8 cellular contexts compared by ENCODE assay signal in genomic region chr3:100261481-100261903, GRCh38. TPM values are rescaled to one million over a fixed set of nuclear protein-coding genes. Genes with fewer than 3 reads are reported as not detected.
DNase-seq lines count a peak whose midpoint lies in the region; ATAC-seq lines count a peak whose summit lies in the region.

No MANE protein-coding gene starts in this region.

- CTCF ChIA-PET in CD4-positive, alpha-beta memory T cell (lab: Charles Lee; ENCODE audit: partially characterized antibody): interaction anchor here (1.8 kb wide), 1 partner anchor 8 kb away, joined by 6 read pairs; no protein-coding TSS in a partner anchor

- POLR2A ChIA-PET in CD4-positive, alpha-beta memory T cell (lab: Charles Lee; ENCODE audit: partially characterized antibody): interaction anchor here (1.3 to 3.2 kb wide), 6 partner anchors 8 to 444 kb away, joined by 3 to 23 read pairs (median 9); partner anchors contain the start of genes CMSS1, LNP1, NIT2 and TOMM70

- H3K27me3 ChIP-seq in CD4-positive, alpha-beta memory T cell (ENCODE audit: insufficient read depth, low read length): no peaks in the 10 kb centered on the region
- no peaks in the 10 kb centered on the region for H3K27me3 ChIP-seq in neuron (ENCODE audit: insufficient read depth, low read length)

- intact Hi-C loops in CD4-positive, alpha-beta memory T cell (cut with micrococcal nuclease): loop anchor here (2.0 to 5.0 kb wide), 2 partner anchors 73 to 1739 kb away; partner anchors contain the start of genes CLDND1 and NIT2

- H3K4me3 ChIP-seq in CD4-positive, alpha-beta memory T cell (ENCODE audit: low read length in 2 of 2): peak overlapping the region; percentile 87 to 93
- H3K4me3 ChIP-seq in neuron (ENCODE audit: low read length): peak overlapping the region; percentile 89

- H3K4me1 ChIP-seq in CD4-positive, alpha-beta memory T cell (ENCODE audit: insufficient read depth, low read length): peaks cover 40% of the 10 kb centered on the region
- H3K4me1 ChIP-seq in neuron (ENCODE audit: insufficient read depth, low read length): peaks cover 16% of the 10 kb centered on the region

- H2AFZ ChIP-seq in neuron (ENCODE audit: low read depth, low read length): no peak overlapping the region

- H3K9me3 Mint-ChIP-seq in CD4-positive, alpha-beta memory T cell: no peaks in the 10 kb centered on the region
- H3K9me3 Mint-ChIP-seq in effector memory CD8-positive, alpha-beta T cell: peaks cover 0 to 2% of the 10 kb centered on the region in 2 donors

- peak overlapping the region; percentile 90 to 100 (median 99) for H3K27ac Mint-ChIP-seq in CD4-positive, alpha-beta memory T cell
- H3K27ac Mint-ChIP-seq in effector memory CD8-positive, alpha-beta T cell: peak overlapping the region; percentile 93 to 97

- no peaks in the 10 kb centered on the region for H3K9me3 ChIP-seq in CD4-positive, alpha-beta memory T cell (ENCODE audit: control insufficient read depth in 1 of 2, low read length in 2 of 2)
- no peaks in the 10 kb centered on the region for H3K9me3 ChIP-seq in neuron (ENCODE audit: low read length)

- no peak for ATAC-seq in effector memory CD8-positive, alpha-beta T cell (replicated peaks)

- H3K36me3 ChIP-seq in CD4-positive, alpha-beta memory T cell (ENCODE audit: insufficient read depth, low read length): no peaks in the 10 kb centered on the region
- no peaks in the 10 kb centered on the region for H3K36me3 ChIP-seq in neuron (ENCODE audit: insufficient read depth, low read length)

- peak overlapping the region; percentile 93 for H3K27ac ChIP-seq in CD4-positive, alpha-beta memory T cell (ENCODE audit: low read depth, low read length)

- peaks cover 41 to 63% (median 52%) of the 10 kb centered on the region in 4 donors for H3K4me1 Mint-ChIP-seq in CD4-positive, alpha-beta memory T cell
- peaks cover 34 to 52% of the 10 kb centered on the region in 2 donors for H3K4me1 Mint-ChIP-seq in effector memory CD8-positive, alpha-beta T cell (ENCODE audit: low read depth in 2 of 2)

- no peak for DNase-seq in CD4-positive, alpha-beta memory T cell
- peak; percentile 25 for DNase-seq in NAMALWA (ENCODE audit: low spot score)
- no peak for DNase-seq in effector memory CD8-positive, alpha-beta T cell
- no peak for DNase-seq in foreskin melanocyte
- DNase-seq in NCI-H1436 treated with DMSO at 0.1 percent for 48 hours (lab: John Stamatoyannopoulos, UW): no peak
- DNase-seq in D341Med (ENCODE audit: low spot score): no peak
- DNase-seq in SHP77 treated with DMSO at 0.1 percent for 48 hours (lab: John Stamatoyannopoulos, UW): no peak

- H3K4me3 Mint-ChIP-seq in CD4-positive, alpha-beta memory T cell: peak overlapping the region; percentile 92 to 97 (median 94)
- peak overlapping the region; percentile 84 to 88 for H3K4me3 Mint-ChIP-seq in effector memory CD8-positive, alpha-beta T cell

- H3K27me3 Mint-ChIP-seq in CD4-positive, alpha-beta memory T cell: no peaks in the 10 kb centered on the region
- no peaks in the 10 kb centered on the region for H3K27me3 Mint-ChIP-seq in effector memory CD8-positive, alpha-beta T cell

- H3K36me3 Mint-ChIP-seq in CD4-positive, alpha-beta memory T cell: peaks cover 0 to 7% of the 10 kb centered on the region in 2 donors
- H3K36me3 Mint-ChIP-seq in effector memory CD8-positive, alpha-beta T cell (ENCODE audit: insufficient read depth): peaks cover 13% of the 10 kb centered on the region

RNA-seq across cellular contexts. Expression of gene TBC1D23, which starts 0.7 kb away (rescaled TPM):
- total RNA-seq in CD4-positive, alpha-beta memory T cell: 10 to 100 TPM; 43.3 to 44.9 TPM
- polyA plus RNA-seq in CD4-positive, alpha-beta memory T cell: 10 to 100 TPM; 13.9 to 19.0 TPM
